ENCODE assay signal across 8 cellular contexts in genomic region chr13:99442273-99442895, GRCh38. TPM values are rescaled to one million over a fixed set of nuclear protein-coding genes. Genes with fewer than 3 reads are reported as not detected.
DNase-seq lines count a peak whose midpoint lies in the region; ATAC-seq and TF ChIP-seq lines count a peak whose summit lies in the region.

No MANE protein-coding gene starts in this region.

- H3K27me3 ChIP-seq in H7 (ENCODE audit: control insufficient read depth, insufficient read depth, low read length) = no peaks in the 10 kb centered on the region

- intact Hi-C loops in Calu3 (cut with micrococcal nuclease; ENCODE audit: unreplicated experiment) = loop anchor here (1.0 kb wide), 1 partner anchor 64 kb away; no protein-coding TSS in a partner anchor

- H3K27ac Mint-ChIP-seq in Calu3 (ENCODE audit: unreplicated experiment) = no peak overlapping the region
- no peak overlapping the region for H3K27ac Mint-ChIP-seq in activated T-helper 17 cell treated with anti-CD3 and anti-CD28 coated beads, Interleukin-2, amount 50 U/mL, for 72 hours

- CTCF ChIA-PET in Calu3 (lab: Charles Lee) = no interaction called here

- H3K4me3 ChIP-seq in H7 (ENCODE audit: insufficient read depth, low read depth, low read length) = no peak overlapping the region

- no peaks in the 10 kb centered on the region for H3K9me3 Mint-ChIP-seq in Calu3 (ENCODE audit: low read depth, unreplicated experiment)
- no peaks in the 10 kb centered on the region for H3K9me3 Mint-ChIP-seq in activated T-helper 17 cell treated with anti-CD3 and anti-CD28 coated beads, Interleukin-2, amount 50 U/mL, for 72 hours

- BruUV-seq in Calu3 (replicated peaks; lab: Mats Ljungman, UMichigan) = no TSS peak

- no peaks in the 10 kb centered on the region for H3K36me3 Mint-ChIP-seq in Calu3 (ENCODE audit: insufficient read depth, unreplicated experiment)
- no peaks in the 10 kb centered on the region for H3K36me3 Mint-ChIP-seq in activated T-helper 17 cell treated with anti-CD3 and anti-CD28 coated beads, Interleukin-2, amount 50 U/mL, for 72 hours (ENCODE audit: low read depth)

- peaks cover 12% of the 10 kb centered on the region for H3K27me3 Mint-ChIP-seq in Calu3 (ENCODE audit: unreplicated experiment)
- H3K27me3 Mint-ChIP-seq in activated T-helper 17 cell treated with anti-CD3 and anti-CD28 coated beads, Interleukin-2, amount 50 U/mL, for 72 hours = no peaks in the 10 kb centered on the region

- no peaks in the 10 kb centered on the region for H3K36me3 ChIP-seq in H7 (replicated peaks; ENCODE audit: control insufficient read depth, insufficient read depth, low read length)

- TF ChIP-seq CTCF in Calu3 (IDR thresholded peaks at IDR 0.05; ENCODE audit: unreplicated experiment) = peak; percentile 39

- no peak for DNase-seq in Calu3
- peak; percentile 60 for DNase-seq in H7
- peak; percentile 21 for DNase-seq in NCI-H774 (lab: John Stamatoyannopoulos, UW)
- DNase-seq in globus pallidus (ENCODE audit: low spot score) = peak; percentile 41
- peak; percentile 34 for DNase-seq in putamen (ENCODE audit: low spot score)
- DNase-seq in cortex of kidney (lab: John Stamatoyannopoulos, UW) = no peak

- ATAC-seq in activated T-helper 17 cell treated with anti-CD3 and anti-CD28 coated beads, Interleukin-2, amount 50 U/mL, for 72 hours (replicated peaks) = peak; percentile 52
- ATAC-seq in HG03280 (IDR thresholded peaks at IDR 0.05; ENCODE audit: unreplicated experiment) = no peak

- H3K4me3 Mint-ChIP-seq in Calu3 (ENCODE audit: low read depth, unreplicated experiment) = no peak overlapping the region
- no peak overlapping the region for H3K4me3 Mint-ChIP-seq in activated T-helper 17 cell treated with anti-CD3 and anti-CD28 coated beads, Interleukin-2, amount 50 U/mL, for 72 hours

- no peaks in the 10 kb centered on the region for H3K4me1 Mint-ChIP-seq in Calu3 (ENCODE audit: low read depth, unreplicated experiment)
- peaks cover 6% of the 10 kb centered on the region for H3K4me1 Mint-ChIP-seq in activated T-helper 17 cell treated with anti-CD3 and anti-CD28 coated beads, Interleukin-2, amount 50 U/mL, for 72 hours

RNA-seq across cellular contexts. Expression of gene TM9SF2, which starts 58.9 kb away (rescaled TPM):
- total RNA-seq in Calu3 (2022) = 52.2 and 53.7 TPM in 2 replicates
- 75.3 and 88.8 TPM in 2 replicates for total RNA-seq in H7 (2014; rRNA removed; shearing (Covaris generic))
- 10 to 100 TPM; 50.6 to 97.3 TPM for total RNA-seq in activated T-helper 17 cell treated with anti-CD3 and anti-CD28 coated beads, Interleukin-2, amount 50 U/mL, for 72 hours

Comparison
In these comparisons a context has a peak if more than half of its experiments do, and no peak if none do; other contexts are left out.
1. DNase-seq: peak in H7 (single experiment), NCI-H774 (single experiment), globus pallidus (single experiment) and putamen (single experiment); none in Calu3 (single experiment) and cortex of kidney (single experiment).